Comparison of ENCODE assay signal across 23 cellular contexts in the genomic region with DNA sequence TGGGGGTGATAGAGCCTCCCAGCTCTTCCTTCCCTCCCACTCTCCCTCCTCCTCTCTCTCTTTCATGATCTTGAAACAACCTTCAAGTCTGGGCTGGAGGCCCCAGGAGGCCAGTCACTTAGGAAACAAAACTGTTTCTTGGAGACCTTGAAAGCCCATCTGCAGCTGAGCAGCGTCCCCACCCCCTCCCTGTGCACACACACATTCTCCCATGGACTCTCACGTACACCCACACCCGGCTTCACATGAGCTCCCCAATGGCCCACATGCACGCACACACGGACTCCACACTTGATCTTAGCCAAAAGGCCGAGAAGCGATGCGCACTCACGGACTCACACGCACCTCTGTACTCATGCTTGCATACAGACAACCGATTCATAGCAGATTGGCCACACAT. TPM values are rescaled to one million over a fixed set of nuclear protein-coding genes. Genes with fewer than 3 reads are reported as not detected.
DNase-seq lines count a peak whose midpoint lies in the region; ATAC-seq and TF ChIP-seq lines count a peak whose summit lies in the region.
"Had no signal": no experiment of that assay in that cellular context is flagged by ENCODE, and none has a peak within 500 bp of the region (broad histone marks: within the 10 kb centered on the region; RNA-seq: fewer than 3 reads in every experiment).

No MANE protein-coding gene starts in this region.

- no peaks in the 10 kb centered on the region for H3K36me3 Mint-ChIP-seq in mesothelial cell of epicardium
- H3K36me3 Mint-ChIP-seq in activated CD8-positive, alpha-beta T cell treated with anti-CD3 and anti-CD28 coated beads for 36 hours (ENCODE audit: low read depth): no peaks in the 10 kb centered on the region
- H3K36me3 Mint-ChIP-seq: naive thymus-derived CD8-positive, alpha-beta T cell had no signal

- peak overlapping the region; percentile 5 for H3K27ac Mint-ChIP-seq in mesothelial cell of epicardium
- no peak overlapping the region for H3K27ac Mint-ChIP-seq in activated CD8-positive, alpha-beta T cell treated with anti-CD3 and anti-CD28 coated beads for 36 hours
- H3K27ac Mint-ChIP-seq: activated T-cell treated with anti-CD3 and anti-CD28 coated beads, Interleukin-2, amount 50 U/mL, for 24 hours had no signal

- no peaks in the 10 kb centered on the region for H3K9me3 Mint-ChIP-seq in mesothelial cell of epicardium
- H3K9me3 Mint-ChIP-seq in activated CD8-positive, alpha-beta T cell treated with anti-CD3 and anti-CD28 coated beads for 36 hours: no peaks in the 10 kb centered on the region
- H3K9me3 Mint-ChIP-seq: activated T-cell treated with anti-CD3 and anti-CD28 coated beads, Interleukin-2, amount 50 U/mL, for 24 hours; naive thymus-derived CD8-positive, alpha-beta T cell had no signal

- CTCF ChIA-PET in activated CD8-positive, alpha-beta T cell treated with anti-CD3 and anti-CD28 coated beads for 36 hours (lab: Charles Lee): interaction anchor here (1.3 to 1.6 kb wide), 2 partner anchors 27 to 179 kb away, joined by 3 to 4 read pairs; no protein-coding TSS in a partner anchor

- no peak overlapping the region for H3K4me3 Mint-ChIP-seq in mesothelial cell of epicardium
- H3K4me3 Mint-ChIP-seq in activated CD8-positive, alpha-beta T cell treated with anti-CD3 and anti-CD28 coated beads for 36 hours: no peak overlapping the region
- H3K4me3 Mint-ChIP-seq: activated T-cell treated with anti-CD3 and anti-CD28 coated beads, Interleukin-2, amount 50 U/mL, for 24 hours; naive thymus-derived CD8-positive, alpha-beta T cell had no signal

- H3K27me3 ChIP-seq in heart left ventricle: no peaks in the 10 kb centered on the region
- H3K27me3 ChIP-seq: tibial nerve had no signal

- peaks cover 14% of the 10 kb centered on the region for H3K4me1 Mint-ChIP-seq in mesothelial cell of epicardium
- H3K4me1 Mint-ChIP-seq in activated CD8-positive, alpha-beta T cell treated with anti-CD3 and anti-CD28 coated beads for 36 hours (ENCODE audit: low read depth): peaks cover 6% of the 10 kb centered on the region

- intact Hi-C loops in heart left ventricle (cut with DNase I): loop anchor here in 2 of 10 donors (10.0 kb wide), 2 partner anchors 62 to 82 kb away; partner anchors contain the start of gene CASQ1 (in 1 of the 2)
- intact Hi-C loops in Right ventricle myocardium inferior (cut with DNase I): no loop called here
- intact Hi-C loops in activated CD8-positive, alpha-beta T cell treated with anti-CD3 and anti-CD28 coated beads for 36 hours (cut with micrococcal nuclease): no loop called here

- peak in 1 of 4 donors; percentile 4 for ATAC-seq in heart left ventricle
- ATAC-seq in Right ventricle myocardium inferior: no peak
- no peak for ATAC-seq in activated CD8-positive, alpha-beta T cell treated with anti-CD3 and anti-CD28 coated beads for 36 hours
- no peak for ATAC-seq in HG03378 (IDR thresholded peaks at IDR 0.05; ENCODE audit: unreplicated experiment)
- ATAC-seq: naive thymus-derived CD8-positive, alpha-beta T cell had no signal

- no peak for TF ChIP-seq POLR2A in heart left ventricle (IDR thresholded peaks at IDR 0.05)

- WGBS in heart left ventricle, 4 donors: 71 to 80% (median 75%) methylated on average over 11 of the region's 11 CpGs

- H3K4me3 ChIP-seq in heart left ventricle: no peak overlapping the region
- H3K4me3 ChIP-seq: tibial nerve had no signal

- POLR2A ChIA-PET in activated CD8-positive, alpha-beta T cell treated with anti-CD3 and anti-CD28 coated beads for 36 hours (lab: Charles Lee): interaction anchor here (1.0 to 1.4 kb wide), 2 partner anchors 50 to 67 kb away, joined by 3 to 4 read pairs; no protein-coding TSS in a partner anchor

- H3K36me3 ChIP-seq in heart left ventricle: no peaks in the 10 kb centered on the region
- H3K36me3 ChIP-seq: tibial nerve had no signal

- no peaks in the 10 kb centered on the region for H3K27me3 Mint-ChIP-seq in mesothelial cell of epicardium (ENCODE audit: low read depth)
- peaks cover 13% of the 10 kb centered on the region for H3K27me3 Mint-ChIP-seq in activated CD8-positive, alpha-beta T cell treated with anti-CD3 and anti-CD28 coated beads for 36 hours

- peak overlapping the region in 7 of 12 donors; percentile 37 to 96 (median 62) for H3K27ac ChIP-seq in heart left ventricle
- H3K27ac ChIP-seq in caudate nucleus (ENCODE audit: low read depth, low read length): peak overlapping the region; percentile 89
- H3K27ac ChIP-seq in temporal lobe (ENCODE audit: low read depth, low read length): peak overlapping the region; percentile 57
- H3K27ac ChIP-seq: KMS-11 had no signal

- DNase-seq in heart left ventricle (peak in 3 of 5 donors; percentile 44 to 70 (median 62)), Right ventricle myocardium inferior (ENCODE audit: missing footprints) (no peak), caudate nucleus (lab: John Stamatoyannopoulos, UW) (peak in 4 of 61 donors; percentile 11 to 44 (median 26)), mesothelial cell of epicardium (ENCODE audit: low spot score in 2 of 2, unreplicated experiment in 2 of 2) (no peak), islet precursor cell (no peak)
- DNase-seq in activated CD8-positive, alpha-beta T cell treated with anti-CD3 and anti-CD28 coated beads for 36 hours: no peak
- DNase-seq: activated CD8-positive, alpha-beta memory T cell treated with anti-CD3 and anti-CD28 coated beads for 24 hours; activated naive CD4-positive, alpha-beta T cell; activated T-cell treated with anti-CD3 and anti-CD28 coated beads, Interleukin-2, amount 50 U/mL, for 24 hours; Calu3; foreskin melanocyte; naive thymus-derived CD8-positive, alpha-beta T cell; NCI-H82; SIG-M5 had no signal

- H3K4me1 ChIP-seq in heart left ventricle: peaks cover 0 to 39% (median 23%) of the 10 kb centered on the region in 12 donors

- H3K9me3 ChIP-seq in heart left ventricle: no peaks in the 10 kb centered on the region
- H3K9me3 ChIP-seq: tibial nerve had no signal

- TF ChIP-seq CTCF in heart left ventricle (IDR thresholded peaks at IDR 0.05): no peak
- TF ChIP-seq CTCF in mesothelial cell of epicardium (IDR thresholded peaks at IDR 0.05; ENCODE audit: unreplicated experiment): no peak
- TF ChIP-seq CTCF in activated CD8-positive, alpha-beta T cell treated with anti-CD3 and anti-CD28 coated beads for 36 hours (IDR thresholded peaks at IDR 0.05): no peak

RNA-seq across cellular contexts. Expression of gene ATP1A2, which starts 3.2 kb away (rescaled TPM):
- total RNA-seq in heart left ventricle (100 to 1,000 TPM; 115 to 393 (median 280) TPM), Right ventricle myocardium inferior (209 TPM), mesothelial cell of epicardium (0.54 to 0.76 TPM (median 0.64 TPM) in 3 replicates), temporal lobe (93.2 TPM)
- polyA plus RNA-seq in heart left ventricle: 10 to 100 TPM; 29.5 to 79.3 TPM
- not detected for total RNA-seq in activated CD8-positive, alpha-beta T cell treated with anti-CD3 and anti-CD28 coated beads for 36 hours
- total RNA-seq: A673; Calu3; Daoy; HT-29; naive thymus-derived CD8-positive, alpha-beta T cell had no signal
- polyA plus RNA-seq: naive thymus-derived CD8-positive, alpha-beta T cell had no signal

RNA-seq across cellular contexts. Expression of gene IGSF8, which starts 14.0 kb away (rescaled TPM):
- total RNA-seq in heart left ventricle (10 to 100 TPM; 23.1 to 49.3 (median 24.8) TPM), Right ventricle myocardium inferior (21.9 TPM), mesothelial cell of epicardium (32.3 to 36.3 TPM (median 33.2 TPM) in 3 replicates), temporal lobe (43.5 TPM)
- polyA plus RNA-seq in heart left ventricle: 10 to 100 TPM; 15.0 to 30.3 TPM
- 10 to 100 TPM; 48.0 to 49.5 TPM for total RNA-seq in activated CD8-positive, alpha-beta T cell treated with anti-CD3 and anti-CD28 coated beads for 36 hours

RNA-seq across cellular contexts. Expression of gene KCNJ9, which starts 31.0 kb away (rescaled TPM):
- total RNA-seq in heart left ventricle: under 1 TPM in 2 of 9 donors, not detected in 7; 0.06 to 0.29 TPM
- polyA plus RNA-seq in heart left ventricle: under 1 TPM in 1 of 2 donors, not detected in 1; 0.08 TPM
- not detected for total RNA-seq in Right ventricle myocardium inferior
- 0.07 to 0.09 TPM in 2 of 3 replicates, not detected in the other for total RNA-seq in mesothelial cell of epicardium
- 10.6 TPM for total RNA-seq in temporal lobe
- not detected for total RNA-seq in activated CD8-positive, alpha-beta T cell treated with anti-CD3 and anti-CD28 coated beads for 36 hours
- total RNA-seq: A673; Calu3; Daoy; HT-29; kidney epithelial cell; naive thymus-derived CD8-positive, alpha-beta T cell had no signal
- polyA plus RNA-seq: BJ had no signal

RNA-seq across cellular contexts. Expression of gene ATP1A4, which starts 39.0 kb away (rescaled TPM):
- 1 to 10 TPM in 1 of 9 donors, under 1 TPM in 3, not detected in 5; 0.09 to 1.3 (median 0.29) TPM for total RNA-seq in heart left ventricle
- under 1 TPM in 1 of 2 donors, not detected in 1; 0.12 TPM for polyA plus RNA-seq in heart left ventricle
- total RNA-seq in Right ventricle myocardium inferior: not detected
- total RNA-seq in mesothelial cell of epicardium: 0.29 to 0.38 TPM (median 0.33 TPM) in 3 replicates
- under 0.01 TPM for total RNA-seq in temporal lobe
- not detected for total RNA-seq in activated CD8-positive, alpha-beta T cell treated with anti-CD3 and anti-CD28 coated beads for 36 hours
- total RNA-seq: A673; Calu3; Daoy; HT-29; kidney epithelial cell; naive thymus-derived CD8-positive, alpha-beta T cell had no signal
- polyA plus RNA-seq: BJ; naive thymus-derived CD8-positive, alpha-beta T cell had no signal

RNA-seq across cellular contexts. Expression of gene KCNJ10, which starts 42.4 kb away (rescaled TPM):
- 1 to 10 TPM in 1 of 9 donors, under 1 TPM in 1, not detected in 7; 0.48 to 1.1 TPM for total RNA-seq in heart left ventricle
- polyA plus RNA-seq in heart left ventricle: under 1 TPM in 1 of 2 donors, not detected in 1; 0.08 TPM
- not detected for total RNA-seq in Right ventricle myocardium inferior
- 0.14 to 0.27 TPM (median 0.22 TPM) in 3 replicates for total RNA-seq in mesothelial cell of epicardium
- total RNA-seq in temporal lobe: 5.9 TPM
- under 1 TPM; 0.14 to 0.29 TPM for total RNA-seq in activated CD8-positive, alpha-beta T cell treated with anti-CD3 and anti-CD28 coated beads for 36 hours
- total RNA-seq: A673; Calu3; HT-29; naive thymus-derived CD8-positive, alpha-beta T cell had no signal
- polyA plus RNA-seq: BJ had no signal

Comparison
In these comparisons a context has a peak if more than half of its experiments do, and no peak if none do; other contexts are left out.
1. DNase-seq: peak in heart left ventricle (3 of 5); none in Right ventricle myocardium inferior (single experiment), mesothelial cell of epicardium (0 of 2), islet precursor cell (single experiment) and activated CD8-positive, alpha-beta T cell treated with anti-CD3 and anti-CD28 coated beads for 36 hours (single experiment).
2. RNA of gene ATP1A2, which starts 3.2 kb away (total RNA-seq): 115 to 393 TPM in heart left ventricle, 209 TPM in Right ventricle myocardium inferior (single experiment) and 93.2 TPM in temporal lobe (single experiment); 0.54 to 0.76 TPM in mesothelial cell of epicardium and not detected in activated CD8-positive, alpha-beta T cell treated with anti-CD3 and anti-CD28 coated beads for 36 hours; every median in the first group is over 10 times any median in the second.
3. Peak in every context shown above with its lines, with median percentiles within 50 percentile points of each other: H3K27ac ChIP-seq.